Comparison of ENCODE assay signal across 8 cellular contexts in the genomic region with DNA sequence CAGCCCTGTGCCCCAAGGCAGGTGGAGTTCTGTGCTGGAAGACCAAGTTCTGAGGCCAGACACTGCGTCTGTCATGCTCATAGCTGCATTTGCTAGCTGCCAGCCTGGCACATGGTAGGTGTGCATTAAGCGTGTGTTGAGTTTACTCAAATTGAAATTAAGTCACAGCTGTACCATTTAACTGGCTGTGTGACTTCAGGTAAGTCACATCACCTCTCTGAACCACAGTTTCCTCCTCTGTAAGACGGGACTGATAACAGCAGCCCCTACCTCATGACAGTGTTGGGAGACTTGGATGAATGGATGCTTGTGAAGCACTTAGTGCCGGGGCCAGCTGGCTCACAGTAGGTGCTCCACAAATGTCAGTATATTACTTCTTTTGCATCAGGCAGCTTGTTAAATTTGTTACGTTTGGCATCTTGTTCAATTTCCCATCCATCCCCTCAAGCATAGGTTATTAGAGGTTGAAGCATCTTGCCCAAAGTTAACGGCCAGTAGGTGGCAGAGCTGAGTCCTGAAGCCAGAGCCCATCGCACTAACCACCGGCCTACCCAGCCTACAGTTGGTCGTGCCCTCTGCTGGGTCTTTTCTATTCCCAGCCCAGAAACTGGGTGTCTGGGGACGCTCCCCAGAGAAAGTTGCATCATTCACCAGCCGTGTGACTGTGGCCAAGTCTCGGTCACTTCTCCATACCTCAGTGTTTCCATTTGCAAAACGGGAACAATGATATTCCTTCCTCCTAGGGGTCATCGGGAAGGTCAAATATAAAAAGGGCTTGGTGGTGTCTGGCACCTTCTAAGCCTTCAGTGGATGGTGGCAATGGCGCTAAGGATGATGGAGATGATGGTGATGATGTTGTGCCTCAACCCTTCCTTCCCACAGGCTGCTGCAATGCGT. TPM values are rescaled to one million over a fixed set of nuclear protein-coding genes. Genes with fewer than 3 reads are reported as not detected.
A peak's percentile ranks its signal among the peaks of the same experiment; 100 is the strongest.
DNase-seq lines count a peak whose midpoint lies in the region; ATAC-seq, FAIRE-seq and TF ChIP-seq lines count a peak whose summit lies in the region.

No MANE protein-coding gene starts in this region.

- no peak for FAIRE-seq in RCC 7860 (lab: Jason Lieb, UNC)

- peak; percentile 46 to 50 for DNase-seq in AML-193 (lab: John Stamatoyannopoulos, UW)
- DNase-seq in HFF-Myc (ENCODE audit: extremely low read depth, low read depth) = peak; percentile 6
- DNase-seq in SK-MEL-5 (ENCODE audit: low read depth, low spot score) = peak; percentile 80
- DNase-seq in activated naive CD4-positive, alpha-beta T cell treated with Interleukin-2 at 50 U/mL for 16 hours = peak; percentile 72
- peak; percentile 61 for DNase-seq in left ventricle myocardium superior
- peak; percentile 36 for DNase-seq in stimulated activated CD4-positive, alpha-beta T cell treated with anti-CD3 and anti-CD28 coated beads, Interleukin-2, amount 100 ng/mL, for 4 hours (ENCODE audit: low read depth)
- no peak for DNase-seq in RCC 7860 (ENCODE audit: low spot score)
- DNase-seq in OCI-M2 (lab: John Stamatoyannopoulos, UW; ENCODE audit: unreplicated experiment) = no peak

- in situ Hi-C loops in SK-MEL-5 (cut with HindIII; ENCODE audit: low pct_unique_long_range_greater_than_20kb, low sequenced_read_pairs) = no loop called here

- intact Hi-C loops in left ventricle myocardium superior (cut with micrococcal nuclease) = no loop called here

- peak; percentile 77 for TF ChIP-seq CTCF in HFF-Myc (IDR thresholded peaks at IDR 0.05; ENCODE audit: low read depth, low read length, missing control alignments)

- H3K4me3 ChIP-seq in HFF-Myc (replicated peaks; ENCODE audit: low read depth, low read length) = no peak overlapping the region

- peak; percentile 54 for ATAC-seq in left ventricle myocardium superior

RNA-seq across cellular contexts. Expression of gene DAO, which starts 4.5 kb away (rescaled TPM):
- not detected in 2 replicates for total RNA-seq in SK-MEL-5 (2014; rRNA removed; shearing (Covaris generic))
- polyA plus RNA-seq in SK-MEL-5 (2015; cell fraction: cytosol; rRNA removed) = not detected in 2 replicates
- polyA plus RNA-seq in SK-MEL-5 (2015; cell fraction: nucleus; rRNA removed) = not detected in 2 replicates
- not detected for total RNA-seq in left ventricle myocardium superior

RNA-seq across cellular contexts. Expression of gene SSH1, which starts 27.0 kb away (rescaled TPM):
- total RNA-seq in SK-MEL-5 (2014; rRNA removed; shearing (Covaris generic)) = 51.8 and 52.6 TPM in 2 replicates
- 128 and 165 TPM in 2 replicates for polyA plus RNA-seq in SK-MEL-5 (2015; cell fraction: cytosol; rRNA removed)
- 131 and 150 TPM in 2 replicates for polyA plus RNA-seq in SK-MEL-5 (2015; cell fraction: nucleus; rRNA removed)
- 31.2 TPM for total RNA-seq in left ventricle myocardium superior

Comparison
In these comparisons a context has a peak if more than half of its experiments do, and no peak if none do; other contexts are left out.
1. DNase-seq: peak in AML-193 (2 of 2), HFF-Myc (single experiment), SK-MEL-5 (single experiment), activated naive CD4-positive, alpha-beta T cell treated with Interleukin-2 at 50 U/mL for 16 hours (single experiment), left ventricle myocardium superior (single experiment) and stimulated activated CD4-positive, alpha-beta T cell treated with anti-CD3 and anti-CD28 coated beads, Interleukin-2, amount 100 ng/mL, for 4 hours (single experiment); none in RCC 7860 (single experiment) and OCI-M2 (single experiment).